In the genomic region with DNA sequence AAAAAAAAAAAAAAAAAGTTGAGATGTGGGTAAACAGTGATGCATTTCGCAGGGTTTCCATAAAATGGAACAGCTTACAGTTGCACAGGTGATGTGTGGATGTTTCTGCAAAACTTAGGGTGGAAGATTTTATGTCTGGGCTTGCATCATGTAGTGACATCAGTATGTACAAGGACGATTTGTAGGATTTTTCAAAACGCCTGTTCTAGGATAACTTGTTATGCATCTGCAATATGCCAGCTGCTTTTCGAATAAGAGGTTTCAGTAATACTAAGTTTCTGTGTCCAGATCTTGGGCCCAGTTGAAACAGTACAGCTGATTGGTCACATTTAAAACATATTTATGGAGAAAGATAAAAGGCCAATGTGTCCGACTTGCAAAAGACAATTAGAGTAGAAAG, we compare ENCODE assay signal across 8 cellular contexts. TPM values are rescaled to one million over a fixed set of nuclear protein-coding genes. Genes with fewer than 3 reads are reported as not detected.
DNase-seq lines count a peak whose midpoint lies in the region; ATAC-seq and TF ChIP-seq lines count a peak whose summit lies in the region.

No MANE protein-coding gene starts in this region.

- no peak for ATAC-seq in sciatic nerve

- TF ChIP-seq EP300 in esophagus muscularis mucosa (IDR thresholded peaks at IDR 0.05): no peak

- no peak for TF ChIP-seq POLR2A in esophagus muscularis mucosa (IDR thresholded peaks at IDR 0.05; ENCODE audit: low read depth)

- peak overlapping the region; percentile 64 for H3K27ac Mint-ChIP-seq in activated naive CD4-positive, alpha-beta T cell treated with anti-CD3 and anti-CD28 coated beads for 36 hours

- peaks cover 2% of the 10 kb centered on the region for H3K9me3 Mint-ChIP-seq in activated naive CD4-positive, alpha-beta T cell treated with anti-CD3 and anti-CD28 coated beads for 36 hours

- H3K4me3 Mint-ChIP-seq in activated naive CD4-positive, alpha-beta T cell treated with anti-CD3 and anti-CD28 coated beads for 36 hours: peak overlapping the region; percentile 74

- peak; percentile 15 for DNase-seq in activated naive CD4-positive, alpha-beta T cell treated with anti-CD3 and anti-CD28 coated beads for 36 hours
- DNase-seq in activated naive CD4-positive, alpha-beta T cell (lab: John Stamatoyannopoulos, UW): no peak
- peak; percentile 45 for DNase-seq in RPMI8226
- no peak for DNase-seq in esophagus muscularis mucosa (ENCODE audit: extremely low spot score)
- peak; percentile 46 for DNase-seq in pons (ENCODE audit: low spot score)
- no peak for DNase-seq in NCI-H2029 (lab: John Stamatoyannopoulos, UW)
- DNase-seq in sciatic nerve (ENCODE audit: low spot score): no peak
- no peak for DNase-seq in NK-92 (lab: John Stamatoyannopoulos, UW; ENCODE audit: unreplicated experiment)

- H3K36me3 ChIP-seq in esophagus muscularis mucosa: no peaks in the 10 kb centered on the region

- WGBS in esophagus muscularis mucosa: 6% methylated on average over 5 of the region's 5 CpGs

- H3K9me3 ChIP-seq in esophagus muscularis mucosa: no peaks in the 10 kb centered on the region

- peaks cover 45% of the 10 kb centered on the region for H3K4me1 Mint-ChIP-seq in activated naive CD4-positive, alpha-beta T cell treated with anti-CD3 and anti-CD28 coated beads for 36 hours (ENCODE audit: low read depth)

- H3K27me3 ChIP-seq in esophagus muscularis mucosa: no peaks in the 10 kb centered on the region

- TF ChIP-seq CTCF in esophagus muscularis mucosa (IDR thresholded peaks at IDR 0.05): no peak

- CTCF ChIA-PET in activated naive CD4-positive, alpha-beta T cell treated with anti-CD3 and anti-CD28 coated beads for 36 hours (lab: Charles Lee): interaction anchor here (0.6 to 1.5 kb wide), 5 partner anchors 62 to 552 kb away, joined by 3 to 7 read pairs (median 3); no protein-coding TSS in a partner anchor

- H3K36me3 Mint-ChIP-seq in activated naive CD4-positive, alpha-beta T cell treated with anti-CD3 and anti-CD28 coated beads for 36 hours (ENCODE audit: low read depth): peaks cover 4% of the 10 kb centered on the region

- peaks cover 14 to 38% (median 31%) of the 10 kb centered on the region in 4 donors for H3K4me1 ChIP-seq in esophagus muscularis mucosa

- intact Hi-C loops in activated naive CD4-positive, alpha-beta T cell treated with anti-CD3 and anti-CD28 coated beads for 36 hours (cut with micrococcal nuclease): loop anchor here (1.0 kb wide), 1 partner anchor 8 kb away; no protein-coding TSS in a partner anchor
- intact Hi-C loops in esophagus muscularis mucosa (cut with DNase I): loop anchor here (10.0 kb wide), 1 partner anchor 254 kb away; a partner anchor contains a TSS
- intact Hi-C loops in sciatic nerve (cut with DNase I): no loop called here

- peak overlapping the region; percentile 69 to 91 (median 80) for H3K4me3 ChIP-seq in esophagus muscularis mucosa

- no peak overlapping the region for H3K27ac ChIP-seq in esophagus muscularis mucosa (replicated peaks in 1 of 4)

- no peaks in the 10 kb centered on the region for H3K27me3 Mint-ChIP-seq in activated naive CD4-positive, alpha-beta T cell treated with anti-CD3 and anti-CD28 coated beads for 36 hours (ENCODE audit: low read depth)

RNA-seq across cellular contexts. Expression of a gene that starts 1.2 kb away (rescaled TPM):
- 10 to 100 TPM; 28.4 to 29.8 TPM for total RNA-seq in activated naive CD4-positive, alpha-beta T cell treated with anti-CD3 and anti-CD28 coated beads for 36 hours
- total RNA-seq in esophagus muscularis mucosa (10 to 100 TPM; 21.3 to 39.9 (median 24.7) TPM), sciatic nerve (37.7 TPM)

Comparison
In these comparisons a context has a peak if more than half of its experiments do, and no peak if none do; other contexts are left out.
1. DNase-seq: peak in activated naive CD4-positive, alpha-beta T cell treated with anti-CD3 and anti-CD28 coated beads for 36 hours (single experiment), RPMI8226 (single experiment) and pons (single experiment); none in activated naive CD4-positive, alpha-beta T cell (0 of 4), esophagus muscularis mucosa (single experiment), NCI-H2029 (single experiment), sciatic nerve (single experiment) and NK-92 (single experiment).